Comparison of ENCODE assay signal across 1 cellular context in genomic region chr9:78438765-78439164, GRCh38.
TF ChIP-seq lines count a peak whose summit lies in the region.

No MANE protein-coding gene starts in this region.

TF ChIP-seq in GM23338, 12 proteins besides CTCF, POLR2A, EP300 and RAD21 (continued from another document):
- no peak for TF ChIP-seq ZNF462 (CRISPR knock-in tag; IDR thresholded peaks at IDR 0.05)
- TF ChIP-seq NANOG (IDR thresholded peaks at IDR 0.05; ENCODE audit: borderline replicate concordance), result no peak
- no peak for TF ChIP-seq STAT1 (IDR thresholded peaks at IDR 0.05; ENCODE audit: unreplicated experiment)
- TF ChIP-seq ZNF114 (CRISPR knock-in tag; IDR thresholded peaks at IDR 0.05), result no peak
- no peak for TF ChIP-seq REST (IDR thresholded peaks at IDR 0.05; ENCODE audit: unreplicated experiment)
